18 cellular contexts compared by ENCODE assay signal in the genomic region with DNA sequence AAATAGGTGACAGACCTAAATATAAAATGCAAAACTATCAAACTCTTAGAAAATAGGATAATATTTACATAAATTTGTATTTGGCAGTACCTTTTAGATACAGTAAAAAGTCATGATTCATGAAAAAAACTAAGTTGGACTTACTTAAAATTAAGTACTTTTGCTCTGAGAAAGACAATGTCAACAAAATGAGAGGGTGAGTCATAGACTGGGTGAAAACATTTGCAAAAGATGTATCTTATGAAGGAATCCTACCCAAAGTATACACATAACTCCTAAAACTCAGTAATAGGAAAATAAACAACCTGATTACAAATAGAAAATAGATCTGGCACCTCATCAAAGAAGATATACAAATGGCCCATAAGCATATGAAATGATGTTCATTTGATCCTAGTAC.
DNase-seq lines count a peak whose midpoint lies in the region; ATAC-seq and TF ChIP-seq lines count a peak whose summit lies in the region.
"Had no signal": no experiment of that assay in that cellular context is flagged by ENCODE, and none has a peak within 500 bp of the region (broad histone marks: within the 10 kb centered on the region; RNA-seq: fewer than 3 reads in every experiment).

No MANE protein-coding gene starts in this region.

- no peaks in the 10 kb centered on the region for H3K79me2 ChIP-seq in Karpas-422 (ENCODE audit: low read length)

- H2BK12ac ChIP-seq in mesenchymal stem cell (ENCODE audit: low read length in 2 of 2), result no peak overlapping the region

- no peak overlapping the region for H4K91ac ChIP-seq in mesenchymal stem cell (ENCODE audit: low read length)

- no peaks in the 10 kb centered on the region for H3K79me1 ChIP-seq in mesenchymal stem cell (replicated peaks; ENCODE audit: low read length, poor library complexity, severe bottlenecking)

- H3K9ac ChIP-seq in Karpas-422 (ENCODE audit: low read length) (no peak overlapping the region), mesenchymal stem cell (ENCODE audit: low read length) (no peak overlapping the region)
- H3K9ac ChIP-seq: BLaER1 had no signal

- H2BK5ac ChIP-seq in mesenchymal stem cell (ENCODE audit: low read depth, low read length, poor library complexity, severe bottlenecking), result no peak overlapping the region

- H3K9me2 ChIP-seq in Karpas-422 (replicated peaks; ENCODE audit: insufficient read depth, low read length), result no peaks in the 10 kb centered on the region

- H3K36me3 ChIP-seq in Karpas-422 (ENCODE audit: insufficient read depth, low read length) (no peaks in the 10 kb centered on the region), mesenchymal stem cell (ENCODE audit: control insufficient read depth in 1 of 2, insufficient read depth in 2 of 2, low read depth in 1 of 2, low read length in 2 of 2) (no peaks in the 10 kb centered on the region), aorta (ENCODE audit: control insufficient read depth in 1 of 2, insufficient read depth in 2 of 2, low read length in 1 of 2) (no peaks in the 10 kb centered on the region), A673 (ENCODE audit: insufficient read depth, low read length, poor library complexity, severe bottlenecking) (no peaks in the 10 kb centered on the region)
- H3K36me3 ChIP-seq: BLaER1 had no signal

- H3K4me1 ChIP-seq in Karpas-422 (ENCODE audit: low read length) (no peaks in the 10 kb centered on the region), mesenchymal stem cell (ENCODE audit: control insufficient read depth, insufficient read depth, low read depth, low read length) (no peaks in the 10 kb centered on the region), aorta (ENCODE audit: control insufficient read depth in 1 of 2, insufficient read depth in 2 of 2, low read length in 2 of 2) (no peaks in the 10 kb centered on the region), A673 (ENCODE audit: insufficient read depth, low read length, poor library complexity, severe bottlenecking) (no peaks in the 10 kb centered on the region)
- H3K4me1 ChIP-seq: BLaER1, Caco-2 had no signal

- no peak overlapping the region for H2AK5ac ChIP-seq in mesenchymal stem cell (ENCODE audit: low read length, severe bottlenecking)

- H3K27ac ChIP-seq in Karpas-422 (ENCODE audit: low read length) (no peak overlapping the region), mesenchymal stem cell (ENCODE audit: low read length, poor library complexity, severe bottlenecking) (no peak overlapping the region), aorta (ENCODE audit: low read depth in 1 of 2, low read length in 2 of 2) (no peak overlapping the region), A673 (ENCODE audit: low read depth, low read length, poor library complexity, severe bottlenecking) (no peak overlapping the region)
- H3K27ac ChIP-seq: BLaER1, C4-2B had no signal

- H3K9me3 ChIP-seq in Karpas-422 (ENCODE audit: low read length) (peaks cover 64% of the 10 kb centered on the region), mesenchymal stem cell (ENCODE audit: control insufficient read depth, low read length) (peaks cover 12% of the 10 kb centered on the region), aorta (ENCODE audit: control insufficient read depth, low read length) (no peaks in the 10 kb centered on the region), A673 (ENCODE audit: low read depth, low read length, poor library complexity, severe bottlenecking) (no peaks in the 10 kb centered on the region)
- H3K9me3 ChIP-seq: BLaER1, Caco-2 had no signal

- H3K4me2 ChIP-seq in Karpas-422 (ENCODE audit: low read depth, low read length, poor library complexity, severe bottlenecking), result no peak overlapping the region
- H3K4me2 ChIP-seq in mesenchymal stem cell (ENCODE audit: low read length, poor library complexity, severe bottlenecking), result no peak overlapping the region
- H3K4me2 ChIP-seq: BLaER1, GM23338 had no signal

- intact Hi-C loops in aorta (cut with DNase I), result no loop called here
- intact Hi-C loops in A673 (cut with micrococcal nuclease; ENCODE audit: unreplicated experiment), result no loop called here

- POLR2A ChIA-PET in A673 (lab: Charles Lee; ENCODE audit: low non-redundant PET), result no interaction called here

- no peaks in the 10 kb centered on the region for H3K27me3 ChIP-seq in Karpas-422 (ENCODE audit: low read length)
- H3K27me3 ChIP-seq in mesenchymal stem cell (ENCODE audit: control insufficient read depth in 1 of 2, insufficient read depth in 1 of 2, low read length in 2 of 2), result no peaks in the 10 kb centered on the region
- H3K27me3 ChIP-seq in aorta (ENCODE audit: control insufficient read depth in 1 of 2, insufficient read depth in 2 of 2, low read length in 1 of 2), result no peaks in the 10 kb centered on the region
- no peaks in the 10 kb centered on the region for H3K27me3 ChIP-seq in A673 (replicated peaks; ENCODE audit: insufficient read depth, low read depth, low read length, poor library complexity)
- H3K27me3 ChIP-seq: BLaER1 had no signal

- DNase-seq in Karpas-422 (no peak), astrocyte of the spinal cord (ENCODE audit: low read depth, low spot score) (peak; percentile 12), choroid plexus epithelial cell (ENCODE audit: low read depth) (peak; percentile 69), mesenchymal stem cell (peak; percentile 15), NCI-H82 (lab: John Stamatoyannopoulos, UW) (no peak), iPS-NIHi7 (ENCODE audit: extremely low spot score) (no peak), aorta (no peak), A673 (ENCODE audit: low spot score) (no peak)
- DNase-seq: Caco-2; CD4-positive, CD25-positive, alpha-beta regulatory T cell; CD8-positive, alpha-beta T cell; DMS153; DMS79 treated with DMSO at 0.1 percent for 48 hours; H9 had no signal

- H2BK120ac ChIP-seq in mesenchymal stem cell (ENCODE audit: low read depth, low read length), result no peak overlapping the region

- H4K20me1 ChIP-seq in Karpas-422 (ENCODE audit: insufficient read depth, low read depth, low read length), result no peaks in the 10 kb centered on the region
- H4K20me1 ChIP-seq: BLaER1 had no signal

- in situ Hi-C loops in astrocyte of the spinal cord (cut with HindIII; ENCODE audit: low sequenced_read_pairs), result no loop called here

- H2BK15ac ChIP-seq in mesenchymal stem cell (ENCODE audit: low read depth, poor library complexity, severe bottlenecking), result no peak overlapping the region

- CTCF ChIA-PET in A673 (lab: Charles Lee), result no interaction called here

- BruUV-seq in A673 (replicated peaks; lab: Mats Ljungman, UMichigan), result no TSS peak

- TF ChIP-seq CTCF in astrocyte of the spinal cord (IDR thresholded peaks at IDR 0.05; ENCODE audit: low read depth, low read length) (no peak), choroid plexus epithelial cell (conservative IDR thresholded peaks at IDR 0.05; ENCODE audit: low read depth, low read length) (no peak), A673 (conservative IDR thresholded peaks at IDR 0.05; ENCODE audit: low read depth, low read length) (no peak)

- no peak overlapping the region for H3K4ac ChIP-seq in mesenchymal stem cell (ENCODE audit: low read depth in 1 of 2, low read length in 2 of 2)

- H3K18ac ChIP-seq in mesenchymal stem cell (ENCODE audit: low read depth in 1 of 2, low read length in 2 of 2), result no peak overlapping the region

- no peak overlapping the region for H3K23ac ChIP-seq in mesenchymal stem cell (ENCODE audit: low read length in 2 of 2)

- H3K14ac ChIP-seq in mesenchymal stem cell (ENCODE audit: low read length in 2 of 2), result no peak overlapping the region

- H3K4me3 ChIP-seq in Karpas-422 (ENCODE audit: low read length) (peak overlapping the region; percentile 3; the same call in 1 of the 2 replicates), astrocyte of the spinal cord (ENCODE audit: low read depth, low read length) (no peak overlapping the region), choroid plexus epithelial cell (ENCODE audit: low read depth, low read length) (no peak overlapping the region), mesenchymal stem cell (ENCODE audit: insufficient read depth in 1 of 2, low read depth in 1 of 2, low read length in 2 of 2) (no peak overlapping the region), aorta (ENCODE audit: low read length in 2 of 2) (no peak overlapping the region), A673 (ENCODE audit: low read depth, low read length, poor library complexity, severe bottlenecking) (no peak overlapping the region)
- H3K4me3 ChIP-seq: BLaER1, GM23338 had no signal

- no peak overlapping the region for H4K8ac ChIP-seq in mesenchymal stem cell (ENCODE audit: low read length)

- H2AFZ ChIP-seq in Karpas-422 (ENCODE audit: low read length) (no peak overlapping the region), mesenchymal stem cell (ENCODE audit: low read depth, low read length) (no peak overlapping the region)
- H2AFZ ChIP-seq: GM23338 had no signal

- no peak for ATAC-seq in aorta (ENCODE audit: low FRiP score)
- ATAC-seq: CD8-positive, alpha-beta T cell; GM23338; HCT116 had no signal

Comparison
In these comparisons a context has a peak if more than half of its experiments do, and no peak if none do; other contexts are left out.
1. DNase-seq: peak in astrocyte of the spinal cord (single experiment), choroid plexus epithelial cell (single experiment) and mesenchymal stem cell (single experiment); none in Karpas-422 (single experiment), NCI-H82 (single experiment), iPS-NIHi7 (single experiment), aorta (0 of 2) and A673 (single experiment).